8 cellular contexts compared by ENCODE assay signal in the genomic region with DNA sequence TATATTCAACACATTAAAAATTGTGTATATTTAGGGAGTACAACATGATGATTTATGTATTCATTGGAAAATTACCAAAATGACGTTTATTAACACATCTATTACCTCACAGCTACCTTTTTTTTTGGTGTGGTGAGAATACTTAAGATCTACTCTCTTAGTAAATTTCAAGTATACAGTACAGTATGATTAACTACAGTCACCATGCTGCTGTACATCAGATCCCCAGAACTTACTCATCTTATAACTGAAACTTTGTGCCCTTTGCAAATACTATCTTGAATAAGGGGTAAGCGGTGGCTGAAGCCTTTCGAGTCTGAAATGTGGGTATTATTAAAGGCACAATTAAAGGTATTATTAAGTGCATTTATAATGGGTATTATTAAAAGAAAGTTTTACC. TPM values are rescaled to one million over a fixed set of nuclear protein-coding genes. Genes with fewer than 3 reads are reported as not detected.
DNase-seq lines count a peak whose midpoint lies in the region; ATAC-seq and TF ChIP-seq lines count a peak whose summit lies in the region.
"Had no signal": no experiment of that assay in that cellular context is flagged by ENCODE, and none has a peak within 500 bp of the region (broad histone marks: within the 10 kb centered on the region; RNA-seq: fewer than 3 reads in every experiment).

No MANE protein-coding gene starts in this region.

- ATAC-seq in HG02610 (IDR thresholded peaks at IDR 0.05; ENCODE audit: unreplicated experiment): no peak
- ATAC-seq in HG02981 (IDR thresholded peaks at IDR 0.05; ENCODE audit: unreplicated experiment): no peak

- H2AFZ ChIP-seq in PC-9: peak overlapping the region; percentile 88

- TF ChIP-seq POLR2A in sigmoid colon (IDR thresholded peaks at IDR 0.05): no peak

- H3K9me3 ChIP-seq in PC-9 (ENCODE audit: insufficient read depth, low read depth) (no peaks in the 10 kb centered on the region), sigmoid colon (no peaks in the 10 kb centered on the region)

- BruUV-seq in PC-9 (replicated peaks; lab: Mats Ljungman, UMichigan): no TSS peak

- H4K20me1 ChIP-seq in PC-9 (ENCODE audit: insufficient read depth): no peaks in the 10 kb centered on the region

- peaks cover 10% of the 10 kb centered on the region for H3K79me2 ChIP-seq in PC-9 (ENCODE audit: low read depth)

- peaks cover 8% of the 10 kb centered on the region for H3F3A ChIP-seq in PC-9 (ENCODE audit: insufficient read depth, low read depth)

- H3K4me1 ChIP-seq in PC-9 (replicated peaks; ENCODE audit: insufficient read depth) (peaks cover 8% of the 10 kb centered on the region), sigmoid colon (no peaks in the 10 kb centered on the region)

- 16 to 47% methylated on average over 3 of the region's 3 CpGs for WGBS in sigmoid colon, 2 donors

- H3K36me3 ChIP-seq in H7 (replicated peaks; ENCODE audit: control insufficient read depth, insufficient read depth, low read length) (no peaks in the 10 kb centered on the region), PC-9 (ENCODE audit: low read depth) (no peaks in the 10 kb centered on the region), sigmoid colon (no peaks in the 10 kb centered on the region)

- POLR2A ChIA-PET in PC-9 (lab: Charles Lee; ENCODE audit: unreplicated experiment): interaction anchor here (0.7 kb wide), 1 partner anchor 29 kb away, joined by 4 read pairs; no protein-coding TSS in a partner anchor

- TF ChIP-seq CTCF in PC-9 (conservative IDR thresholded peaks at IDR 0.05): no peak
- no peak for TF ChIP-seq CTCF in epithelial cell of esophagus (IDR thresholded peaks at IDR 0.05; ENCODE audit: insufficient read depth, low read depth, low read length, missing control alignments)
- TF ChIP-seq CTCF in sigmoid colon (IDR thresholded peaks at IDR 0.05): no peak

- CTCF ChIA-PET in PC-9 (lab: Charles Lee): no interaction called here

- intact Hi-C loops in PC-9 (cut with micrococcal nuclease; ENCODE audit: unreplicated experiment) (no loop called here), sigmoid colon (cut with DNase I) (no loop called here)

- peak overlapping the region; percentile 88 for H3K4me2 ChIP-seq in PC-9

- H3K27me3 ChIP-seq in H7 (ENCODE audit: control insufficient read depth, insufficient read depth, low read length) (no peaks in the 10 kb centered on the region), PC-9 (ENCODE audit: insufficient read depth, low read depth) (no peaks in the 10 kb centered on the region), sigmoid colon (no peaks in the 10 kb centered on the region)

- H3K4me3 ChIP-seq in H7 (ENCODE audit: insufficient read depth, low read depth, low read length) (peak overlapping the region; percentile 44; the same call in 1 of the 2 replicates), PC-9 (peak overlapping the region; percentile 77), epithelial cell of esophagus (ENCODE audit: low read length) (peak overlapping the region; percentile 48), sigmoid colon (peak overlapping the region in 3 of 4 donors; percentile 48 to 52 (median 50))

- no peak for TF ChIP-seq EP300 in sigmoid colon (IDR thresholded peaks at IDR 0.05)

- no peak for DNase-seq in H7
- DNase-seq in PC-9: no peak
- DNase-seq in epithelial cell of esophagus (ENCODE audit: low read depth): peak; percentile 2
- no peak for DNase-seq in sigmoid colon
- no peak for DNase-seq in HK-2 (ENCODE audit: unreplicated experiment)
- DNase-seq: T-helper 9 cell had no signal

- H3K27ac ChIP-seq in PC-9 (0 out of 2 replicates have a peak overlapping the region, but pooled peaks have one; percentile 70), sigmoid colon (peak overlapping the region; percentile 39 to 80 (median 78))

- no peaks in the 10 kb centered on the region for H3K9me2 ChIP-seq in PC-9 (ENCODE audit: insufficient read depth)

RNA-seq across cellular contexts. Expression of gene PHKA1, which starts 1.0 kb away (rescaled TPM):
- total RNA-seq in H7 (2014; rRNA removed; shearing (Covaris generic)): 7.1 and 10.5 TPM in 2 replicates
- total RNA-seq in PC-9 (2021): 15.5 and 17.2 TPM in 2 replicates
- total RNA-seq in sigmoid colon: 1 to 10 TPM; 4.6 to 9.7 (median 7.0) TPM
- polyA plus RNA-seq in sigmoid colon: 1 to 10 TPM in 2 of 3 donors, under 1 TPM in 1; 0.92 to 2.0 (median 1.2) TPM
